27 cellular contexts compared by ENCODE assay signal in the genomic region with DNA sequence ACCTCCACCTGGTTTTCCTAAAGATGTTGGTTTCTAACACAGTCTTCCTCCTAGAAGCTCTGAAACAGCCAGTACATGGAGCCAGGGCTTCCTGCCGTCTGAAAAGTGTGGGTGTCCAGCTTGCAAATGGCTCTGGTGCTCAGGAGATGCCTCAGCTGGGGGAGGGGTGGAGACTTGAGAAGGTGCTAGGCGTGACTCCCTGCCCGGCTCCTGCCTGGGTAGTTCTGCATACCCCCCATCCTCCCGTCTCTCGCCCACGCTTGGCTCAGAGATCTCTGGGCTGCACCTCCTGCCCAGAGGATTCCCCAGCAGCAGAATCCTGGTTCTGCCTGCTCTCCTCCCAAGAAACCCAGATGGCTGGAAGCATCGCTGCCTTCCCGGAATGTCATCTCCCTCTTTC. TPM values are rescaled to one million over a fixed set of nuclear protein-coding genes. Genes with fewer than 3 reads are reported as not detected.
DNase-seq lines count a peak whose midpoint lies in the region; ATAC-seq, FAIRE-seq and TF ChIP-seq lines count a peak whose summit lies in the region.
"Had no signal": no experiment of that assay in that cellular context is flagged by ENCODE, and none has a peak within 500 bp of the region (broad histone marks: within the 10 kb centered on the region; RNA-seq: fewer than 3 reads in every experiment).

No MANE protein-coding gene starts in this region.

- TF ChIP-seq EP300 in suprapubic skin (IDR thresholded peaks at IDR 0.05), result no peak

- H3K9me3 ChIP-seq in suprapubic skin, result no peaks in the 10 kb centered on the region
- H3K9me3 ChIP-seq: BE2C had no signal

- 91% methylated on average over 8 of the region's 8 CpGs for WGBS in suprapubic skin

- no peak overlapping the region for H3K4me3 ChIP-seq in bronchial epithelial cell (ENCODE audit: low read depth, low read length)
- H3K4me3 ChIP-seq in suprapubic skin, result no peak overlapping the region
- H3K4me3 ChIP-seq: K562 had no signal

- no peak for ATAC-seq in HG03196 (IDR thresholded peaks at IDR 0.05; ENCODE audit: unreplicated experiment)
- ATAC-seq: K562, PC-3 had no signal

- H3K36me3 ChIP-seq in bronchial epithelial cell (ENCODE audit: control insufficient read depth, insufficient read depth, low read length) (no peaks in the 10 kb centered on the region), suprapubic skin (no peaks in the 10 kb centered on the region)
- H3K36me3 ChIP-seq: BE2C had no signal

- TF ChIP-seq CTCF in bronchial epithelial cell (IDR thresholded peaks at IDR 0.05; ENCODE audit: insufficient read depth, low read length, severe bottlenecking), result no peak
- TF ChIP-seq CTCF in suprapubic skin (IDR thresholded peaks at IDR 0.05), result no peak

- TF ChIP-seq POLR2A in suprapubic skin (IDR thresholded peaks at IDR 0.05), result no peak

- no peak overlapping the region for H3K27ac ChIP-seq in suprapubic skin

- DNase-seq in bronchial epithelial cell (ENCODE audit: low read depth) (no peak), islet precursor cell (peak; percentile 29), posterior cingulate gyrus (peak in 8 of 10 donors; percentile 48 to 95 (median 62)), suprapubic skin (ENCODE audit: low spot score in 2 of 2) (peak; percentile 26 to 47), NCI-H1092 treated with DMSO at 0.1 percent for 48 hours (lab: John Stamatoyannopoulos, UW) (no peak), D341Med (ENCODE audit: low spot score) (no peak), GM19238 (ENCODE audit: insufficient read length, low spot score) (no peak)
- DNase-seq: 8988T; ACHN; BE2C; CD8-positive, alpha-beta memory T cell; DND-41; Kasumi-1; NCI-H1105; NCI-H1436 treated with DMSO at 0.1 percent for 48 hours; NCI-H1930; NCI-H2107; NCI-H446; NCI-H524 treated with DMSO at 0.1 percent for 48 hours; NCI-H774; PC-3 had no signal

- peak; percentile 55 for FAIRE-seq in bronchial epithelial cell (lab: Jason Lieb, UNC)
- FAIRE-seq: GM12892, H54, HTR-8/SVneo, K562 had no signal

- peaks cover 16% of the 10 kb centered on the region for H3K4me1 ChIP-seq in suprapubic skin
- H3K4me1 ChIP-seq: BE2C had no signal

- H3K27me3 ChIP-seq in bronchial epithelial cell (ENCODE audit: control insufficient read depth, insufficient read depth, low read length), result peaks cover 7% of the 10 kb centered on the region
- peaks cover 5% of the 10 kb centered on the region for H3K27me3 ChIP-seq in suprapubic skin

- intact Hi-C loops in posterior cingulate gyrus (cut with DNase I), result no loop called here

RNA-seq across cellular contexts. Expression of a gene that starts 16.9 kb away (rescaled TPM):
- total RNA-seq in bronchial epithelial cell, result not detected in 2 replicates
- total RNA-seq in suprapubic skin, result 1 to 10 TPM; 1.6 to 5.9 (median 2.0) TPM
- total RNA-seq: CD8-positive, alpha-beta memory T cell; K562; M059J had no signal

Comparison
In these comparisons a context has a peak if more than half of its experiments do, and no peak if none do; other contexts are left out.
1. DNase-seq: peak in islet precursor cell (single experiment), posterior cingulate gyrus (8 of 10) and suprapubic skin (2 of 2); none in bronchial epithelial cell (single experiment), NCI-H1092 treated with DMSO at 0.1 percent for 48 hours (single experiment), D341Med (single experiment) and GM19238 (single experiment).